ENCODE assay signal across 21 cellular contexts in genomic region chr9:126069400-126069955, GRCh38.
"Had no signal": no experiment of that assay in that cellular context is flagged by ENCODE, and none has a peak within 500 bp of the region (broad histone marks: within the 10 kb centered on the region; RNA-seq: fewer than 3 reads in every experiment).

No MANE protein-coding gene starts in this region.

- DNase-seq: activated CD4-positive, alpha-beta T cell treated with anti-CD3 and anti-CD28 coated beads for 4 hours; activated CD8-positive, alpha-beta memory T cell treated with anti-CD3 and anti-CD28 coated beads, Interleukin-2, amount 50 U/mL, for 4 hours; activated CD8-positive, alpha-beta T cell treated with anti-CD3 and anti-CD28 coated beads for 36 hours; activated gamma-delta T cell treated with Interleukin-2 at 50 U/mL for 16 hours; activated naive CD4-positive, alpha-beta T cell treated with anti-CD3 and anti-CD28 coated beads, Interleukin-2, amount 10 ng/mL, durations not matched to agents 7 days and 5 days; activated naive CD8-positive, alpha-beta T cell treated with anti-CD3 and anti-CD28 coated beads for 36 hours; activated T-cell treated with anti-CD3 and anti-CD28 coated beads, Interleukin-2, amount 50 U/mL, for 72 hours; brain microvascular endothelial cell; cerebellar nuclear complex; MV-4-11; NCI-H1092 treated with DMSO at 0.1 percent for 48 hours; NCI-H1417 treated with DMSO at 0.1 percent for 48 hours; NCI-H1694 treated with DMSO at 0.1 percent for 48 hours; NCI-H2081; NCI-H510A treated with DMSO at 0.1 percent for 48 hours; NCI-H69; PC-3; SIG-M5 had no signal

- H3K4me3 ChIP-seq: cardiac muscle cell had no signal

- H3K27ac Mint-ChIP-seq: activated CD8-positive, alpha-beta T cell treated with anti-CD3 and anti-CD28 coated beads for 36 hours; activated naive CD4-positive, alpha-beta T cell treated with anti-CD3 and anti-CD28 coated beads, Interleukin-2, amount 10 ng/mL, durations not matched to agents 7 days and 5 days; activated naive CD8-positive, alpha-beta T cell treated with anti-CD3 and anti-CD28 coated beads for 36 hours; activated T-cell treated with anti-CD3 and anti-CD28 coated beads, Interleukin-2, amount 50 U/mL, for 72 hours; activated T-helper 2 cell treated with anti-CD3 and anti-CD28 coated beads, Interferon-gamma antibody, Interleukin-2, Interleukin-4, amounts not matched to agents 10 μg/mL and 5 μg/mL and 100 μg/mL, durations not matched to agents 14 hours and 24 hours and 36 hours had no signal

- H3K4me1 Mint-ChIP-seq: activated naive CD4-positive, alpha-beta T cell treated with anti-CD3 and anti-CD28 coated beads, Interleukin-2, amount 10 ng/mL, durations not matched to agents 7 days and 5 days; activated naive CD8-positive, alpha-beta T cell treated with anti-CD3 and anti-CD28 coated beads for 36 hours had no signal

- H3K9me3 Mint-ChIP-seq: activated CD8-positive, alpha-beta T cell treated with anti-CD3 and anti-CD28 coated beads for 36 hours; activated naive CD4-positive, alpha-beta T cell treated with anti-CD3 and anti-CD28 coated beads, Interleukin-2, amount 10 ng/mL, durations not matched to agents 7 days and 5 days; activated naive CD8-positive, alpha-beta T cell treated with anti-CD3 and anti-CD28 coated beads for 36 hours; activated T-cell treated with anti-CD3 and anti-CD28 coated beads, Interleukin-2, amount 50 U/mL, for 72 hours; activated T-helper 2 cell treated with anti-CD3 and anti-CD28 coated beads, Interferon-gamma antibody, Interleukin-2, Interleukin-4, amounts not matched to agents 10 μg/mL and 5 μg/mL and 100 μg/mL, durations not matched to agents 14 hours and 24 hours and 36 hours had no signal

- H3K27ac ChIP-seq: brain microvascular endothelial cell, cardiac muscle cell had no signal

- H3K36me3 Mint-ChIP-seq: activated naive CD4-positive, alpha-beta T cell treated with anti-CD3 and anti-CD28 coated beads, Interleukin-2, amount 10 ng/mL, durations not matched to agents 7 days and 5 days; activated naive CD8-positive, alpha-beta T cell treated with anti-CD3 and anti-CD28 coated beads for 36 hours had no signal

- ATAC-seq: activated CD4-positive, CD25-positive, alpha-beta regulatory T cell treated with anti-CD3 and anti-CD28 coated beads, Interleukin-2, amount 50 U/mL, for 24 hours; activated CD8-positive, alpha-beta T cell treated with anti-CD3 and anti-CD28 coated beads for 36 hours; activated T-cell treated with anti-CD3 and anti-CD28 coated beads, Interleukin-2, amount 50 U/mL, for 72 hours; PC-3 had no signal

- H3K36me3 ChIP-seq: brain microvascular endothelial cell, cardiac muscle cell had no signal

- H3K27me3 ChIP-seq: brain microvascular endothelial cell, cardiac muscle cell had no signal

- H3K4me3 Mint-ChIP-seq: activated CD8-positive, alpha-beta T cell treated with anti-CD3 and anti-CD28 coated beads for 36 hours; activated naive CD4-positive, alpha-beta T cell treated with anti-CD3 and anti-CD28 coated beads, Interleukin-2, amount 10 ng/mL, durations not matched to agents 7 days and 5 days; activated naive CD8-positive, alpha-beta T cell treated with anti-CD3 and anti-CD28 coated beads for 36 hours; activated T-cell treated with anti-CD3 and anti-CD28 coated beads, Interleukin-2, amount 50 U/mL, for 72 hours had no signal
